In the genomic region with DNA sequence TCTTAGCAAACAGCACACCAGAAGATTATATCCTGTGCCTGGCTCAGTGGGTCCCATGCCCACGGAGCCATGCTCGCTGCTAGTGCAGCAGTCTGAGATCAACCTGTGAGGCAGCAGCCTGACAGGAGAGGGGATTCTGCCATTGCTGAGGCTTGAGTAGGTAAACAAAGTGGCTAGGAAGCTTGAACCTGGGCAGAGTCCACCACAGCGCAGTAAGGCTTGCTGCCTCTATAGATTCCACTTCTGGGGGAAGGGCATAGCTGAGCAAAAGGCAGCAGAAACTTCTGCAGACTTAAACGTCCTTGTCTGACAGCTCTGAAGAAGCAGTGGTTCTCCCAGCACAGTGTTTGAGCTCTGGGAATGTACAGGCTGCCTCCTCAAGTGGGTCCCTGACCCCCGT, we compare ENCODE assay signal across 24 cellular contexts.
"Had no signal": no experiment of that assay in that cellular context is flagged by ENCODE, and none has a peak within 500 bp of the region (broad histone marks: within the 10 kb centered on the region; RNA-seq: fewer than 3 reads in every experiment).

No MANE protein-coding gene starts in this region.

- FAIRE-seq: colon, endothelial cell of umbilical vein, frontal cortex, kidney had no signal

- H3K4me2 ChIP-seq: hepatocyte had no signal

- H3K27ac ChIP-seq: coronary artery, dorsolateral prefrontal cortex, esophagus muscularis mucosa, foreskin keratinocyte, gastroesophageal sphincter, heart left ventricle, hepatocyte, lower lobe of right lung had no signal

- ATAC-seq: foreskin keratinocyte, gastroesophageal sphincter, heart left ventricle, left colon, left lobe of liver, left ventricle myocardium superior, lower lobe of right lung, mucosa of descending colon had no signal

- H2AFZ ChIP-seq: hepatocyte had no signal

- DNase-seq: dermis blood vessel endothelial cell; dorsolateral prefrontal cortex; effector CD4-positive, alpha-beta T cell; effector memory CD4-positive, alpha-beta T cell; foreskin keratinocyte; heart left ventricle; hypothalamus; immature natural killer cell; islet precursor cell; kidney; kidney glomerular epithelial cell; left colon; left ventricle myocardium superior; lower lobe of right lung; mesenchymal stem cell; mucosa of descending colon had no signal

- H3K9me3 ChIP-seq: esophagus muscularis mucosa, gastroesophageal sphincter, lower lobe of right lung had no signal

- H3K36me3 ChIP-seq: esophagus muscularis mucosa, gastroesophageal sphincter, heart left ventricle, lower lobe of right lung had no signal

- H3K4me1 ChIP-seq: esophagus muscularis mucosa, foreskin keratinocyte, gastroesophageal sphincter, heart left ventricle, lower lobe of right lung had no signal

- H3K27me3 ChIP-seq: esophagus muscularis mucosa, foreskin keratinocyte, gastroesophageal sphincter, heart left ventricle, hepatocyte had no signal

- H3K79me2 ChIP-seq: hepatocyte had no signal

- H3K4me3 ChIP-seq: coronary artery, dorsolateral prefrontal cortex, esophagus muscularis mucosa, gastroesophageal sphincter, heart left ventricle, hepatocyte, lower lobe of right lung, mucosa of descending colon had no signal
